In the genomic region with DNA sequence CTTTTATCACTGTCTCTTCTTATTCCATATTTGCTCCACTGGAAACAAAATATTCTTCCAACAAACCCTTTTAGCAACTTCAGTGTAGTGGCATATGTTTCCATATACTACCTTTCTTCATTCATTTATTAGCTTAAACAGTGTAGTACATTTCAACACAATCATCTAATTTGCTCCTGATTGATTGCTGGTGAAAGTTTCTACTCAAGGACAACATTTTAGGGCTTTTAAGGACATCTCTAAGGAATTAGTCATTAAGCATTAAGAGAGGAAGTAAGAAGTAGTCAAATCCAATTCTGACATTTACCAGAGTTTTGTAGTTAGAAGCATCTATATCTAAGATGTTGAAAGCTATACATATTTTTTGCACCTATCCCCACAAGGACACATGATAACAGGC, we compare ENCODE assay signal across 19 cellular contexts. TPM values are rescaled to one million over a fixed set of nuclear protein-coding genes. Genes with fewer than 3 reads are reported as not detected.
DNase-seq lines count a peak whose midpoint lies in the region; ATAC-seq, FAIRE-seq and TF ChIP-seq lines count a peak whose summit lies in the region.
"Had no signal": no experiment of that assay in that cellular context is flagged by ENCODE, and none has a peak within 500 bp of the region (broad histone marks: within the 10 kb centered on the region; RNA-seq: fewer than 3 reads in every experiment).

No MANE protein-coding gene starts in this region.

- no peaks in the 10 kb centered on the region for H3K9me3 ChIP-seq in SK-N-SH
- no peaks in the 10 kb centered on the region for H3K9me3 ChIP-seq in Karpas-422 (ENCODE audit: low read length)
- H3K9me3 ChIP-seq: A549, HAP-1 had no signal

- H3K4me1 ChIP-seq in ACC112 (ENCODE audit: control insufficient read depth, insufficient read depth, low read length, unreplicated experiment) (peaks cover 52% of the 10 kb centered on the region), SK-N-SH (ENCODE audit: control insufficient read depth in 1 of 2, insufficient read depth in 2 of 2, low read depth in 1 of 2, low read length in 1 of 2) (peaks cover 18 to 52% of the 10 kb centered on the region in 2 experiments), Karpas-422 (ENCODE audit: low read length) (peaks cover 11% of the 10 kb centered on the region)

- H3F3A ChIP-seq in SK-N-SH (replicated peaks; ENCODE audit: insufficient read depth) = peaks cover 33% of the 10 kb centered on the region

- H3K79me2 ChIP-seq in ACC112 (ENCODE audit: control insufficient read depth, insufficient read depth, low read length, unreplicated experiment) (peaks cover 25% of the 10 kb centered on the region), SK-N-SH (ENCODE audit: insufficient read depth) (peaks cover 20% of the 10 kb centered on the region), Karpas-422 (ENCODE audit: low read length) (peaks cover 94% of the 10 kb centered on the region)

- ATAC-seq in HG03095 (IDR thresholded peaks at IDR 0.05; ENCODE audit: unreplicated experiment) (no peak), HG03439 (IDR thresholded peaks at IDR 0.05; ENCODE audit: unreplicated experiment) (no peak)
- no peak for ATAC-seq in activated CD4-positive, CD25-positive, alpha-beta regulatory T cell treated with anti-CD3 and anti-CD28 coated beads, Interleukin-2, amount 50 U/mL, for 24 hours
- ATAC-seq: A549 had no signal

- H3K27ac ChIP-seq in ACC112 (ENCODE audit: low read depth, low read length) = no peak overlapping the region
- H3K27ac ChIP-seq in SK-N-SH (ENCODE audit: low read depth in 2 of 2, low read length in 1 of 2) = peak overlapping the region; percentile 41 to 85; a peak in 3 of 4 replicates
- H3K27ac ChIP-seq in Karpas-422 (ENCODE audit: low read length) = no peak overlapping the region
- H3K27ac ChIP-seq: A549 had no signal

- DNase-seq in GM19239 (ENCODE audit: insufficient read length, low spot score) (no peak), SK-N-SH (no peak), fibroblast of villous mesenchyme (ENCODE audit: low read depth) (peak; percentile 9), Karpas-422 (no peak)
- DNase-seq: CD4-positive, alpha-beta memory T cell; DND-41; NCI-H1092 treated with DMSO at 0.1 percent for 48 hours; NCI-H187; NCI-H446; NCI-H774; SIG-M5 had no signal

- TF ChIP-seq CTCF in SK-N-SH (IDR thresholded peaks at IDR 0.05) (no peak), fibroblast of villous mesenchyme (IDR thresholded peaks at IDR 0.05; ENCODE audit: insufficient read depth, low read depth, low read length) (no peak)

- no peaks in the 10 kb centered on the region for H3K27me3 ChIP-seq in ACC112 (ENCODE audit: insufficient read depth, low read length)
- H3K27me3 ChIP-seq in SK-N-SH (ENCODE audit: insufficient read depth) = no peaks in the 10 kb centered on the region
- no peaks in the 10 kb centered on the region for H3K27me3 ChIP-seq in Karpas-422 (ENCODE audit: low read length)

- H3K9ac ChIP-seq in SK-N-SH (no peak overlapping the region), Karpas-422 (ENCODE audit: low read length) (no peak overlapping the region)

- no peaks in the 10 kb centered on the region for H3K36me3 ChIP-seq in ACC112 (ENCODE audit: insufficient read depth, low read length)
- H3K36me3 ChIP-seq in SK-N-SH (replicated peaks in 1 of 2; ENCODE audit: control insufficient read depth in 1 of 2, insufficient read depth in 2 of 2, low read length in 1 of 2) = peaks cover 0 to 3% of the 10 kb centered on the region in 2 experiments
- 0 out of 2 replicates have a peak, but pooled peaks cover 6% of the 10 kb centered on the region for H3K36me3 ChIP-seq in Karpas-422 (ENCODE audit: insufficient read depth, low read length)
- H3K36me3 ChIP-seq: HAP-1 had no signal

- H2AFZ ChIP-seq in ACC112 (ENCODE audit: low read length, unreplicated experiment) (no peak overlapping the region), SK-N-SH (ENCODE audit: low read depth) (no peak overlapping the region), Karpas-422 (ENCODE audit: low read length) (no peak overlapping the region)

- POLR2A ChIA-PET in SK-N-SH (lab: Yijun Ruan, JAX) = interaction anchor here (1.6 kb wide), 1 partner anchor 55 kb away, joined by 6 read pairs; a partner anchor contains a TSS

- TF ChIP-seq RAD21 in SK-N-SH (IDR thresholded peaks at IDR 0.05; ENCODE audit: low read length) = no peak

- H3K4me2 ChIP-seq in SK-N-SH (peak overlapping the region; percentile 6; the same call in 1 of the 2 replicates), Karpas-422 (ENCODE audit: low read depth, low read length, poor library complexity, severe bottlenecking) (no peak overlapping the region)
- H3K4me2 ChIP-seq: A549 had no signal

- H4K20me1 ChIP-seq in SK-N-SH (ENCODE audit: insufficient read depth) (no peaks in the 10 kb centered on the region; the same call in 1 of the 2 replicates), Karpas-422 (ENCODE audit: insufficient read depth, low read depth, low read length) (no peaks in the 10 kb centered on the region)

- TF ChIP-seq EP300 in SK-N-SH (IDR thresholded peaks at IDR 0.05; ENCODE audit: borderline replicate concordance in 1 of 2, low read depth in 1 of 2, low read length in 1 of 2) = peak; percentile 57 to 87

- peak overlapping the region; percentile 20; the same call in 1 of the 2 replicates for H3K4me3 ChIP-seq in ACC112 (ENCODE audit: low read depth, low read length)
- H3K4me3 ChIP-seq in SK-N-SH (ENCODE audit: low read depth in 2 of 2, low read length in 1 of 2) = no peak overlapping the region
- no peak overlapping the region for H3K4me3 ChIP-seq in fibroblast of villous mesenchyme (ENCODE audit: low read depth, low read length)
- H3K4me3 ChIP-seq in Karpas-422 (ENCODE audit: low read length) = no peak overlapping the region
- H3K4me3 ChIP-seq: A549, HAP-1 had no signal

- FAIRE-seq in GM19239 (lab: Jason Lieb, UNC) = peak; percentile 23
- FAIRE-seq: A549, D721Med had no signal

- H3K9me2 ChIP-seq in SK-N-SH (peaks cover 3% of the 10 kb centered on the region; the same call in 1 of the 2 replicates), Karpas-422 (replicated peaks; ENCODE audit: insufficient read depth, low read length) (no peaks in the 10 kb centered on the region)

- CTCF ChIA-PET in SK-N-SH (lab: Yijun Ruan, JAX) = interaction anchor here (0.8 to 1.5 kb wide), 3 partner anchors 268 to 633 kb away, joined by 3 to 4 read pairs (median 3); no protein-coding TSS in a partner anchor

TF ChIP-seq in SK-N-SH, 30 proteins besides CTCF, POLR2A, EP300 and RAD21:
- peak; percentile 63; the same call in 1 of the 2 replicates for TF ChIP-seq TEAD4 (IDR thresholded peaks at IDR 0.05; ENCODE audit: borderline replicate concordance, insufficient read depth)
- TF ChIP-seq, protein P1, sequence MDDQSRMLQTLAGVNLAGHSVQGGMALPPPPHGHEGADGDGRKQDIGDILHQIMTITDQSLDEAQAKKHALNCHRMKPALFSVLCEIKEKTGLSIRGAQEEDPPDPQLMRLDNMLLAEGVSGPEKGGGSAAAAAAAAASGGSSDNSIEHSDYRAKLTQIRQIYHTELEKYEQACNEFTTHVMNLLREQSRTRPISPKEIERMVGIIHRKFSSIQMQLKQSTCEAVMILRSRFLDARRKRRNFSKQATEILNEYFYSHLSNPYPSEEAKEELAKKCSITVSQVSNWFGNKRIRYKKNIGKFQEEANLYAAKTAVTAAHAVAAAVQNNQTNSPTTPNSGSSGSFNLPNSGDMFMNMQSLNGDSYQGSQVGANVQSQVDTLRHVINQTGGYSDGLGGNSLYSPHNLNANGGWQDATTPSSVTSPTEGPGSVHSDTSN (IDR thresholded peaks at IDR 0.05) = peak; percentile 96
- peak; percentile 88 for TF ChIP-seq TCF12 (IDR thresholded peaks at IDR 0.05)
- TF ChIP-seq FOSL2 (IDR thresholded peaks at IDR 0.05; ENCODE audit: borderline replicate concordance, low read depth) = peak; percentile 58; the same call in 1 of the 2 replicates
- no peak for TF ChIP-seq EZH2phosphoT487 (IDR thresholded peaks at IDR 0.05; ENCODE audit: borderline replicate concordance, low read depth)
- peak; percentile 56; the same call in 1 of the 2 replicates for TF ChIP-seq NFIC (IDR thresholded peaks at IDR 0.05; ENCODE audit: borderline replicate concordance)
- peak; percentile 13; the same call in 1 of the 2 replicates for TF ChIP-seq MEF2A (IDR thresholded peaks at IDR 0.05; ENCODE audit: borderline replicate concordance, low read depth)
- peak; percentile 78 for TF ChIP-seq JUND (IDR thresholded peaks at IDR 0.05)
- peak; percentile 55 for TF ChIP-seq POLR2AphosphoS5 (IDR thresholded peaks at IDR 0.05; ENCODE audit: low read depth, low read length)
- TF ChIP-seq, protein P2, sequence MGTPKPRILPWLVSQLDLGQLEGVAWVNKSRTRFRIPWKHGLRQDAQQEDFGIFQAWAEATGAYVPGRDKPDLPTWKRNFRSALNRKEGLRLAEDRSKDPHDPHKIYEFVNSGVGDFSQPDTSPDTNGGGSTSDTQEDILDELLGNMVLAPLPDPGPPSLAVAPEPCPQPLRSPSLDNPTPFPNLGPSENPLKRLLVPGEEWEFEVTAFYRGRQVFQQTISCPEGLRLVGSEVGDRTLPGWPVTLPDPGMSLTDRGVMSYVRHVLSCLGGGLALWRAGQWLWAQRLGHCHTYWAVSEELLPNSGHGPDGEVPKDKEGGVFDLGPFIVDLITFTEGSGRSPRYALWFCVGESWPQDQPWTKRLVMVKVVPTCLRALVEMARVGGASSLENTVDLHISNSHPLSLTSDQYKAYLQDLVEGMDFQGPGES (IDR thresholded peaks at IDR 0.05; ENCODE audit: low read depth, low read length) = no peak

RNA-seq across cellular contexts. Expression of a gene that starts 55.8 kb away (rescaled TPM):
- 4.4 and 4.5 TPM in 2 replicates for polyA plus RNA-seq in SK-N-SH (2012; rRNA removed)
- 8.6 and 10.9 TPM in 2 replicates for polyA plus RNA-seq in SK-N-SH (2012; cell fraction: cytosol; rRNA removed)
- 2.7 and 5.1 TPM in 2 replicates for polyA plus RNA-seq in SK-N-SH (2012; cell fraction: nucleus; rRNA removed)
- total RNA-seq in fibroblast of villous mesenchyme = 29.6 and 43.6 TPM in 2 replicates
- total RNA-seq in Karpas-422 (2014; rRNA removed; shearing (Covaris generic); ENCODE audit: low replicate concordance) = 95.2 and 101 TPM in 2 replicates

RNA-seq across cellular contexts. Expression of a gene that starts 59.5 kb away (rescaled TPM):
- polyA plus RNA-seq in SK-N-SH (2012; rRNA removed) = 17.1 and 20.2 TPM in 2 replicates
- polyA plus RNA-seq in SK-N-SH (2012; cell fraction: cytosol; rRNA removed) = 10.8 and 11.8 TPM in 2 replicates
- 81.5 and 86.0 TPM in 2 replicates for polyA plus RNA-seq in SK-N-SH (2012; cell fraction: nucleus; rRNA removed)
- 0.32 TPM in 1 of 2 replicates, not detected in the other for total RNA-seq in fibroblast of villous mesenchyme
- total RNA-seq in Karpas-422 (2014; rRNA removed; shearing (Covaris generic); ENCODE audit: low replicate concordance) = 7.7 and 11.7 TPM in 2 replicates
- total RNA-seq: CD4-positive, alpha-beta memory T cell had no signal
- polyA plus RNA-seq: CD4-positive, alpha-beta memory T cell; IgD-negative memory B cell had no signal

Comparison
In these comparisons a context has a peak if more than half of its experiments do, and no peak if none do; other contexts are left out.
1. H3K27ac ChIP-seq: peak in SK-N-SH (2 of 2); none in ACC112 (single experiment) and Karpas-422 (single experiment).